Comparison of ENCODE assay signal across 10 cellular contexts in the genomic region with DNA sequence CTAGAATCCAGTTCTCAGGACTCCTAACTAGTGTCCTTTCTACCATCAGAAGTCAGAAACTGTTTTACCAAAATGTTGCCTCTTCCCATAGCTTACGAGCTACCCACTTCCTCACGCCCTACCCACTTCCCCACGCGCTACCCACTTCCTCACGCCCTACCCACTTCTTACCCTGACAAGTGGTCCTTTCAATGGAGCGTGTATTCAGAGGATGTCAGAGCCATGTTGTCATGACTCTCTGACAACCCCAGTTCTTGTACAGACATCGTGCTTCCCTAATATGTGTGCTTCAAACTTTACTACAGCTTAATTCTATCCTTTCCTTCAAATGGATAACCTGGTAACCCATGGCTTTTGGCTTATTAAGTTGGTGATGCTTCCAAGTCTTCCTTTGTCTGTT.
A peak's percentile ranks its signal among the peaks of the same experiment; 100 is the strongest.
DNase-seq lines count a peak whose midpoint lies in the region; ATAC-seq and TF ChIP-seq lines count a peak whose summit lies in the region.
"Had no signal": no experiment of that assay in that cellular context is flagged by ENCODE, and none has a peak within 500 bp of the region (broad histone marks: within the 10 kb centered on the region; RNA-seq: fewer than 3 reads in every experiment).

No MANE protein-coding gene starts in this region.

- POLR2A ChIA-PET in CD4-positive, alpha-beta T cell (lab: Charles Lee): interaction anchor here (0.8 to 1.4 kb wide), 3 partner anchors 14 to 53 kb away, joined by 3 to 5 read pairs (median 3); a partner anchor contains a TSS
- POLR2A ChIA-PET in activated naive CD8-positive, alpha-beta T cell treated with anti-CD3 and anti-CD28 coated beads, Interleukin-2, amount 10 ng/mL, durations not matched to agents 7 days and 5 days (lab: Charles Lee): no interaction called here

- no peaks in the 10 kb centered on the region for H3K27me3 ChIP-seq in CD4-positive, alpha-beta T cell (ENCODE audit: control insufficient read depth, insufficient read depth, low read length)
- H3K27me3 ChIP-seq: cardiac muscle cell had no signal

- TF ChIP-seq CTCF in CD4-positive, alpha-beta T cell (IDR thresholded peaks at IDR 0.05): no peak
- TF ChIP-seq CTCF in GM10266 (IDR thresholded peaks at IDR 0.05; ENCODE audit: control insufficient read depth, insufficient read depth, low read depth, missing control alignments): no peak

- intact Hi-C loops in CD4-positive, alpha-beta T cell (cut with DNase I, micrococcal nuclease): loop anchor here in 1 of 2 experiments (10.0 kb wide), 1 partner anchor 326 kb away; no protein-coding TSS in a partner anchor

- CTCF ChIA-PET in CD4-positive, alpha-beta T cell (lab: Charles Lee): interaction anchor here (0.7 to 1.4 kb wide), 3 partner anchors 10 to 323 kb away, joined by 3 to 5 read pairs (median 3); no protein-coding TSS in a partner anchor

- no peak overlapping the region for H3K27ac Mint-ChIP-seq in CD4-positive, alpha-beta T cell
- no peak overlapping the region for H3K27ac Mint-ChIP-seq in activated naive CD8-positive, alpha-beta T cell treated with anti-CD3 and anti-CD28 coated beads, Interleukin-2, amount 10 ng/mL, durations not matched to agents 7 days and 5 days
- H3K27ac Mint-ChIP-seq: T-helper 1 cell treated with Interleukin-12 subunit alpha and Interleukin-12 subunit beta and Interleukin-4 antibody, amounts not matched to agents 30 μg/mL and 1 μg/mL, for 36 hours had no signal

- H3K4me3 Mint-ChIP-seq in CD4-positive, alpha-beta T cell: no peak overlapping the region
- H3K4me3 Mint-ChIP-seq in activated naive CD8-positive, alpha-beta T cell treated with anti-CD3 and anti-CD28 coated beads, Interleukin-2, amount 10 ng/mL, durations not matched to agents 7 days and 5 days: peak overlapping the region; percentile 63
- H3K4me3 Mint-ChIP-seq: T-helper 1 cell treated with Interleukin-12 subunit alpha and Interleukin-12 subunit beta and Interleukin-4 antibody, amounts not matched to agents 30 μg/mL and 1 μg/mL, for 36 hours had no signal

- H3K27me3 Mint-ChIP-seq in CD4-positive, alpha-beta T cell: no peaks in the 10 kb centered on the region
- H3K27me3 Mint-ChIP-seq in activated naive CD8-positive, alpha-beta T cell treated with anti-CD3 and anti-CD28 coated beads, Interleukin-2, amount 10 ng/mL, durations not matched to agents 7 days and 5 days: no peaks in the 10 kb centered on the region

- peak in 1 of 10 experiments; percentile 2 for DNase-seq in CD4-positive, alpha-beta T cell
- DNase-seq in activated naive CD8-positive, alpha-beta T cell treated with anti-CD3 and anti-CD28 coated beads, Interleukin-2, amount 10 ng/mL, durations not matched to agents 7 days and 5 days: peak; percentile 28
- DNase-seq in GM10266 (ENCODE audit: extremely low spot score) (no peak), NCI-H446 (lab: John Stamatoyannopoulos, UW) (no peak), putamen (ENCODE audit: low spot score) (no peak), NCI-H748 treated with DMSO at 0.1 percent for 48 hours (lab: John Stamatoyannopoulos, UW) (no peak)

- peaks cover 13% of the 10 kb centered on the region for H3K4me1 Mint-ChIP-seq in CD4-positive, alpha-beta T cell (ENCODE audit: low read depth)
- H3K4me1 Mint-ChIP-seq in activated naive CD8-positive, alpha-beta T cell treated with anti-CD3 and anti-CD28 coated beads, Interleukin-2, amount 10 ng/mL, durations not matched to agents 7 days and 5 days: peaks cover 11% of the 10 kb centered on the region

- H3K27ac ChIP-seq in CD4-positive, alpha-beta T cell (ENCODE audit: low read depth, low read length): no peak overlapping the region
- H3K27ac ChIP-seq: cardiac muscle cell had no signal

- no peaks in the 10 kb centered on the region for H3K36me3 Mint-ChIP-seq in CD4-positive, alpha-beta T cell (ENCODE audit: low read depth)
- no peaks in the 10 kb centered on the region for H3K36me3 Mint-ChIP-seq in activated naive CD8-positive, alpha-beta T cell treated with anti-CD3 and anti-CD28 coated beads, Interleukin-2, amount 10 ng/mL, durations not matched to agents 7 days and 5 days

- ATAC-seq in CD4-positive, alpha-beta T cell (ENCODE audit: poor library complexity): peak; percentile 68
- ATAC-seq in GM19397 (IDR thresholded peaks at IDR 0.05; ENCODE audit: unreplicated experiment) (peak; percentile 36), HG03139 (IDR thresholded peaks at IDR 0.05; ENCODE audit: unreplicated experiment) (peak; percentile 27)
- peak; percentile 86 for ATAC-seq in activated naive CD8-positive, alpha-beta T cell treated with anti-CD3 and anti-CD28 coated beads, Interleukin-2, amount 10 ng/mL, durations not matched to agents 7 days and 5 days (ENCODE audit: low read depth)

- no peaks in the 10 kb centered on the region for H3K9me3 Mint-ChIP-seq in CD4-positive, alpha-beta T cell
- no peaks in the 10 kb centered on the region for H3K9me3 Mint-ChIP-seq in activated naive CD8-positive, alpha-beta T cell treated with anti-CD3 and anti-CD28 coated beads, Interleukin-2, amount 10 ng/mL, durations not matched to agents 7 days and 5 days
- H3K9me3 Mint-ChIP-seq: T-helper 1 cell treated with Interleukin-12 subunit alpha and Interleukin-12 subunit beta and Interleukin-4 antibody, amounts not matched to agents 30 μg/mL and 1 μg/mL, for 36 hours had no signal

- no peaks in the 10 kb centered on the region for H3K9me3 ChIP-seq in CD4-positive, alpha-beta T cell (ENCODE audit: control insufficient read depth, low read length)

Comparison
In these comparisons a context has a peak if more than half of its experiments do, and no peak if none do; other contexts are left out.
1. ATAC-seq: peak in every context shown above with its lines; median percentile 86 in activated naive CD8-positive, alpha-beta T cell treated with anti-CD3 and anti-CD28 coated beads, Interleukin-2, amount 10 ng/mL, durations not matched to agents 7 days and 5 days; 68 in CD4-positive, alpha-beta T cell; 36 in GM19397; 27 in HG03139.